Comparison of ENCODE assay signal across 19 cellular contexts in the genomic region with DNA sequence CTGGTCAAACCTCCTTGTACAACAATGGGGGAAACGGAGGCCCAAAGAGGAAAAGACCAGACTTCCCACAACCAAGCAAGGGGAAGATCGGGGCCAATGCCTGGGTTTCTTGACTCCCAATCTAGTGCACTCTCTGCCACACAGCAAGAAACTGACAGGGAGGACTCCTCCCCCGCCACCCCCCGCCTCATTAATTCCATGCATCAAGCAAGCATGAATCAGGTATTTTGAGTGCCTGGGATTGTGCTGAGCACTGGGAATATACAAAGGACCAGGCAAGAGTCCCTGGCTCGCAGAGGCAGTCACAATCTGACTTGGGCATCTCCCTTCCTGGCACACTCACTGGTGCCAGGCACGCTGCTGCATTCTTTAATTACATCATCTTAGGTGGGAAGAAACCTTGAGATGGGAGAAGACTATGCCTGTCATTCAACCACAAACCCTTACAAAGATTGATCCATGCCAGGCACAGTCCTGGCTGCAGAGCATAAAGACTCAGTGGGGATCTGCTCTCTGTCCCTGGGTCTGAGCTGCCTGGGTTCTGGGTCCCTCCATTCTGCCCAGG. TPM values are rescaled to one million over a fixed set of nuclear protein-coding genes. Genes with fewer than 3 reads are reported as not detected.
"Had no signal": no experiment of that assay in that cellular context is flagged by ENCODE, and none has a peak within 500 bp of the region (broad histone marks: within the 10 kb centered on the region; RNA-seq: fewer than 3 reads in every experiment).

No MANE protein-coding gene starts in this region.

- H3K4me3 ChIP-seq: MG63 had no signal

- H3K27ac ChIP-seq: RWPE1 had no signal

- H3K9ac ChIP-seq: SK-N-SH had no signal

- DNase-seq: KBM-7, MG63, NCI-H1105 treated with DMSO at 0.1 percent for 48 hours, NCI-H1417 treated with DMSO at 0.1 percent for 48 hours, NCI-H146, NCI-H1694 treated with DMSO at 0.1 percent for 48 hours, NCI-H1930, NCI-H2081, NCI-H2107, NCI-H2227 treated with DMSO at 0.1 percent for 48 hours, NCI-H446, NCI-H510A, NCI-H524 treated with DMSO at 0.1 percent for 48 hours, NCI-H69, NCI-H774, SK-N-SH had no signal

- H3K4me2 ChIP-seq: SK-N-SH had no signal

- ATAC-seq: Panc1 had no signal

- H3K36me3 ChIP-seq: MG63 had no signal

- H3K27me3 ChIP-seq: MG63 had no signal

- H3K9me3 ChIP-seq: MG63, SK-N-SH had no signal

RNA-seq across cellular contexts. Expression of a gene that starts 55.4 kb away (rescaled TPM):
- total RNA-seq: HT-29 had no signal
